ENCODE assay signal across 20 cellular contexts in genomic region chr11:16216831-16217230, GRCh38.
"Had no signal": no experiment of that assay in that cellular context is flagged by ENCODE, and none has a peak within 500 bp of the region (broad histone marks: within the 10 kb centered on the region; RNA-seq: fewer than 3 reads in every experiment).

No MANE protein-coding gene starts in this region.

- DNase-seq: colonic mucosa; cortex of kidney; effector CD8-positive, alpha-beta T cell; effector memory CD8-positive, alpha-beta T cell; endodermal cell; foreskin keratinocyte; gastrocnemius medialis; glutamatergic neuron; head of caudate nucleus; heart right ventricle; hippocampal formation; left cardiac atrium; left lung; left ventricle myocardium superior; lower lobe of right lung; mesenchymal stem cell; mucosa of descending colon; naive B cell; naive thymus-derived CD8-positive, alpha-beta T cell had no signal

- H3K36me3 ChIP-seq: colonic mucosa, esophagus muscularis mucosa, gastrocnemius medialis, heart right ventricle, left lung, lower lobe of right lung had no signal

- ATAC-seq: effector memory CD8-positive, alpha-beta T cell; foreskin keratinocyte; gastrocnemius medialis; heart right ventricle; left cardiac atrium; left lung; left ventricle myocardium superior; lower lobe of right lung; mucosa of descending colon; naive thymus-derived CD8-positive, alpha-beta T cell had no signal

- H3K27ac ChIP-seq: colonic mucosa, esophagus muscularis mucosa, foreskin keratinocyte, gastrocnemius medialis, heart right ventricle, left lung, lower lobe of right lung had no signal

- H3K9me3 ChIP-seq: colonic mucosa, esophagus muscularis mucosa, gastrocnemius medialis, heart right ventricle, left lung, lower lobe of right lung, mucosa of descending colon had no signal

- H3K4me3 ChIP-seq: colonic mucosa, esophagus muscularis mucosa, gastrocnemius medialis, heart right ventricle, left lung, lower lobe of right lung, mucosa of descending colon had no signal
